Comparison of ENCODE assay signal across 8 cellular contexts in genomic region chr16:29285151-29285885, GRCh38.
DNase-seq lines count a peak whose midpoint lies in the region; FAIRE-seq and TF ChIP-seq lines count a peak whose summit lies in the region.
"Not testable (repeated sequence)": the region's sequence is repeated elsewhere in the genome, so short reads cannot be mapped to it uniquely, and the experiment has no call there.

No MANE protein-coding gene starts in this region.

- H3K27me3 Mint-ChIP-seq in neural crest cell (ENCODE audit: low read depth), result not testable (repeated sequence)

- 42% methylated on average over 23 of the region's 32 CpGs for WGBS in smooth muscle cell (ENCODE audit: low lambda C conversion rate)

- not testable (repeated sequence) for TF ChIP-seq POLR2A in endothelial cell of umbilical vein (IDR thresholded peaks at IDR 0.05; ENCODE audit: low read depth, low read length)

- H3K9ac ChIP-seq in HUES48 (ENCODE audit: low read depth, low read length), result peak overlapping the region; percentile 30; the same call in 1 of the 2 replicates
- H3K9ac ChIP-seq in endothelial cell of umbilical vein (replicated peaks; ENCODE audit: extremely low read depth, insufficient read depth, low read length); smooth muscle cell (ENCODE audit: low read depth): not testable (repeated sequence)
- H3K9ac ChIP-seq in kidney (ENCODE audit: low read length in 2 of 2), result peak overlapping the region in 1 of 2 donors; percentile 12

- H3K27me3 ChIP-seq in HUES48 (ENCODE audit: control insufficient read depth, insufficient read depth, low read length); SJCRH30; endothelial cell of umbilical vein (ENCODE audit: control insufficient read depth in 2 of 2, insufficient read depth in 2 of 2, low read length in 2 of 2); smooth muscle cell (ENCODE audit: low read depth): not testable (repeated sequence)

- dilution Hi-C loops in endothelial cell of umbilical vein (cut with MboI; ENCODE audit: extremely low pct_ligation_motif_present, low sequenced_read_pairs), result not testable (repeated sequence)

- peaks cover 34% of the 10 kb centered on the region for H3K4me1 Mint-ChIP-seq in neural crest cell

- H3K9me1 ChIP-seq in endothelial cell of umbilical vein (replicated peaks; ENCODE audit: control insufficient read depth, extremely low read depth, insufficient read depth, low read length), result not testable (repeated sequence)

- H3F3A ChIP-seq in smooth muscle cell (ENCODE audit: low read depth), result not testable (repeated sequence)

- peak; percentile 27 for DNase-seq in Ammon's horn (ENCODE audit: low spot score)
- peak; percentile 39 to 66 for DNase-seq in SJCRH30
- DNase-seq in astrocyte of the hippocampus (ENCODE audit: low read depth, low spot score), result peak; percentile 74
- DNase-seq in endothelial cell of umbilical vein (ENCODE audit: low read depth, low spot score), result peak; percentile 49
- DNase-seq in kidney, result peak; percentile 80
- DNase-seq in neural crest cell (ENCODE audit: low read depth, low spot score), result peak; percentile 54
- not testable (repeated sequence) for DNase-seq in smooth muscle cell (lab: John Stamatoyannopoulos, UW; ENCODE audit: unreplicated experiment)

- not testable (repeated sequence) for H3K36me3 ChIP-seq in HUES48 (ENCODE audit: control insufficient read depth, insufficient read depth, low read length); SJCRH30; endothelial cell of umbilical vein (ENCODE audit: control insufficient read depth in 2 of 2, extremely low read depth in 1 of 2, insufficient read depth in 2 of 2, low read length in 2 of 2); kidney (ENCODE audit: control insufficient read depth in 1 of 2, insufficient read depth in 2 of 2, low read length in 2 of 2); smooth muscle cell (ENCODE audit: low read depth)

- peak overlapping the region; percentile 74 for H3K4me3 Mint-ChIP-seq in neural crest cell

- not testable (repeated sequence) for H3K4me3 ChIP-seq in HUES48 (ENCODE audit: low read depth, low read length); endothelial cell of umbilical vein (replicated peaks in 1 of 3; ENCODE audit: insufficient read depth in 1 of 3, low read depth in 1 of 3, low read length in 3 of 3); kidney (ENCODE audit: low read length in 2 of 2)
- H3K4me3 ChIP-seq in SJCRH30, result peak overlapping the region; percentile 46
- H3K4me3 ChIP-seq in smooth muscle cell, result peak overlapping the region; percentile 10

- BruUV-seq in endothelial cell of umbilical vein (replicated peaks; lab: Mats Ljungman, UMichigan), result not testable (repeated sequence)

- FAIRE-seq in endothelial cell of umbilical vein (lab: Jason Lieb, UNC), result peak; percentile 62
- FAIRE-seq in kidney (lab: Jason Lieb, UNC), result not testable (repeated sequence)

- CTCF ChIA-PET in endothelial cell of umbilical vein (lab: Charles Lee), result not testable (repeated sequence)

- not testable (repeated sequence) for H3K4me2 ChIP-seq in endothelial cell of umbilical vein (ENCODE audit: insufficient read depth, low read length)
- peak overlapping the region; percentile 63 for H3K4me2 ChIP-seq in smooth muscle cell

- H4K20me1 ChIP-seq in endothelial cell of umbilical vein (replicated peaks; ENCODE audit: control insufficient read depth, extremely low read depth, insufficient read depth, low read length); smooth muscle cell (ENCODE audit: low read depth): not testable (repeated sequence)

- POLR2A ChIA-PET in endothelial cell of umbilical vein (lab: Charles Lee), result not testable (repeated sequence)

- TF ChIP-seq CTCF in endothelial cell of umbilical vein (IDR thresholded peaks at IDR 0.05; ENCODE audit: extremely low read depth in 1 of 2, insufficient read depth in 1 of 2, low read depth in 1 of 2, low read length in 2 of 2); kidney (IDR thresholded peaks at IDR 0.05; ENCODE audit: borderline replicate concordance, extremely low read depth, insufficient read depth); neural crest cell (conservative IDR thresholded peaks at IDR 0.05); smooth muscle cell (IDR thresholded peaks at IDR 0.05; ENCODE audit: borderline replicate concordance, insufficient read depth, poor library complexity, severe bottlenecking): not testable (repeated sequence)

- not testable (repeated sequence) for H3K79me2 ChIP-seq in endothelial cell of umbilical vein (ENCODE audit: control insufficient read depth, insufficient read depth, low read length); smooth muscle cell (ENCODE audit: low read depth)

- H2AFZ ChIP-seq in endothelial cell of umbilical vein (ENCODE audit: low read depth, low read length), result peak overlapping the region; percentile 59
- H2AFZ ChIP-seq in smooth muscle cell (ENCODE audit: low read depth), result not testable (repeated sequence)

- peaks cover 10% of the 10 kb centered on the region; the same call in 1 of the 2 replicates for H3K4me1 ChIP-seq in HUES48 (ENCODE audit: control insufficient read depth, insufficient read depth, low read length)
- H3K4me1 ChIP-seq in SJCRH30; endothelial cell of umbilical vein (ENCODE audit: control insufficient read depth, extremely low read depth, insufficient read depth, low read length); kidney (ENCODE audit: control insufficient read depth in 1 of 2, insufficient read depth in 1 of 2, low read depth in 1 of 2, low read length in 2 of 2); smooth muscle cell (ENCODE audit: low read depth): not testable (repeated sequence)

- not testable (repeated sequence) for H3K9me3 ChIP-seq in HUES48 (ENCODE audit: control insufficient read depth, insufficient read depth, low read length); SJCRH30 (replicated peaks); endothelial cell of umbilical vein (replicated peaks; ENCODE audit: control insufficient read depth, insufficient read depth, low read length); kidney (ENCODE audit: control insufficient read depth in 1 of 2, low read length in 2 of 2); smooth muscle cell (replicated peaks; ENCODE audit: low read depth)

- intact Hi-C loops in endothelial cell of umbilical vein (cut with micrococcal nuclease); kidney (cut with DNase I): not testable (repeated sequence)

- peaks cover 11% of the 10 kb centered on the region for H3K9me3 Mint-ChIP-seq in neural crest cell

- H3K27ac ChIP-seq in HUES48 (ENCODE audit: low read depth, low read length) (peak overlapping the region; percentile 71), SJCRH30 (0 out of 2 replicates have a peak overlapping the region, but pooled peaks have one; percentile 12), smooth muscle cell (ENCODE audit: low read depth) (peak overlapping the region; percentile 35)
- not testable (repeated sequence) for H3K27ac ChIP-seq in endothelial cell of umbilical vein (ENCODE audit: insufficient read depth, low read depth, low read length); kidney (ENCODE audit: low read depth in 2 of 2, low read length in 2 of 2)

- H3K27ac Mint-ChIP-seq in neural crest cell (ENCODE audit: unreplicated experiment), result peak overlapping the region; percentile 98

- H3K36me3 Mint-ChIP-seq in neural crest cell (ENCODE audit: low read depth), result peaks cover 13% of the 10 kb centered on the region
